In genomic region chr5:101278011-101278687, GRCh38 we compare ENCODE assay signal across 23 cellular contexts.
DNase-seq lines count a peak whose midpoint lies in the region; ATAC-seq and TF ChIP-seq lines count a peak whose summit lies in the region.
"Had no signal": no experiment of that assay in that cellular context is flagged by ENCODE, and none has a peak within 500 bp of the region (broad histone marks: within the 10 kb centered on the region; RNA-seq: fewer than 3 reads in every experiment).

No MANE protein-coding gene starts in this region.

- H3K9me3 ChIP-seq in RWPE2 (ENCODE audit: severe bottlenecking): no peaks in the 10 kb centered on the region
- H3K9me3 ChIP-seq: ascending aorta, esophagus muscularis mucosa, SK-N-SH, transverse colon had no signal

- peak; percentile 99 for ATAC-seq in RWPE2 (ENCODE audit: low read depth)
- ATAC-seq in HG02973 (IDR thresholded peaks at IDR 0.05; ENCODE audit: unreplicated experiment): no peak
- ATAC-seq: heart right ventricle had no signal

- H3K36me3 ChIP-seq in RWPE2 (ENCODE audit: low read depth): no peaks in the 10 kb centered on the region
- H3K36me3 ChIP-seq: ascending aorta, esophagus muscularis mucosa, heart right ventricle, transverse colon had no signal

- CTCF ChIA-PET in HEK293T (lab: Yijun Ruan, JAX): no interaction called here

- H3K27me3 ChIP-seq in RWPE2 (ENCODE audit: insufficient read depth, poor library complexity, severe bottlenecking): no peaks in the 10 kb centered on the region
- H3K27me3 ChIP-seq: ascending aorta, esophagus muscularis mucosa, heart right ventricle, transverse colon had no signal

- H3K4me1 ChIP-seq in RWPE2 (ENCODE audit: insufficient read depth, poor library complexity, severe bottlenecking): peaks cover 10% of the 10 kb centered on the region
- H3K4me1 ChIP-seq: ascending aorta, esophagus muscularis mucosa, heart right ventricle, transverse colon had no signal

- no peak overlapping the region for H3K27ac ChIP-seq in RWPE2 (ENCODE audit: poor library complexity, severe bottlenecking)
- H3K27ac ChIP-seq: 22Rv1, ascending aorta, C4-2B, esophagus muscularis mucosa, heart right ventricle, transverse colon had no signal

- no peak for TF ChIP-seq CTCF in RWPE2 (IDR thresholded peaks at IDR 0.05; ENCODE audit: poor library complexity, severe bottlenecking)

- H3K4me3 ChIP-seq in RWPE2 (ENCODE audit: severe bottlenecking): no peak overlapping the region
- H3K4me3 ChIP-seq: ascending aorta, esophagus muscularis mucosa, heart right ventricle, transverse colon had no signal

- DNase-seq in DMS53 (lab: John Stamatoyannopoulos, UW) (peak; percentile 25), DMS53 treated with DMSO at 0.1 percent for 48 hours (lab: John Stamatoyannopoulos, UW; ENCODE audit: unreplicated experiment) (no peak), RWPE2 (ENCODE audit: low spot score) (no peak), fibroblast of peridontal ligament (ENCODE audit: extremely low read depth) (peak; percentile 2), stromal cell of bone marrow (ENCODE audit: low read depth) (peak; percentile 1), HEK293T (ENCODE audit: extremely low spot score) (no peak), islet precursor cell (no peak)
- DNase-seq: activated CD4-positive, alpha-beta T cell treated with anti-CD3 and anti-CD28 coated beads for 4 hours; activated naive CD4-positive, alpha-beta T cell treated with Interleukin-2 at 50 U/mL for 16 hours; heart right ventricle; kidney; midbrain; MM.1S; NCI-H1694; SK-N-SH; stimulated activated CD4-positive, alpha-beta T cell treated with anti-CD3 and anti-CD28 coated beads, Interleukin-15, amount 100 ng/mL, for 24 hours; stimulated activated naive CD4-positive, alpha-beta T cell; transverse colon had no signal

- POLR2A ChIA-PET in HEK293T (lab: Yijun Ruan, JAX): no interaction called here

TF ChIP-seq in HEK293T, 16 proteins besides CTCF, POLR2A, EP300 and RAD21:
- TF ChIP-seq HDGF (IDR thresholded peaks at IDR 0.05; ENCODE audit: borderline replicate concordance) (no peak), FOXK2 (IDR thresholded peaks at IDR 0.05) (no peak), NFRKB (IDR thresholded peaks at IDR 0.05) (no peak), FOXA1 (IDR thresholded peaks at IDR 0.05) (no peak), ARNT (IDR thresholded peaks at IDR 0.05) (no peak), SUZ12 (IDR thresholded peaks at IDR 0.05) (no peak), SP1 (IDR thresholded peaks at IDR 0.05) (no peak), BHLHE40 (IDR thresholded peaks at IDR 0.05; ENCODE audit: borderline replicate concordance) (no peak), TARDBP (IDR thresholded peaks at IDR 0.05) (no peak), L3MBTL2 (conservative IDR thresholded peaks at IDR 0.05) (no peak), FOXM1 (IDR thresholded peaks at IDR 0.05; ENCODE audit: borderline replicate concordance) (no peak), ELF4 (IDR thresholded peaks at IDR 0.05) (no peak), CTBP1 (IDR thresholded peaks at IDR 0.05; ENCODE audit: borderline replicate concordance) (no peak), LEF1 (IDR thresholded peaks at IDR 0.05; ENCODE audit: borderline replicate concordance) (no peak), PKNOX1 (IDR thresholded peaks at IDR 0.05) (no peak)

Comparison
In these comparisons a context has a peak if more than half of its experiments do, and no peak if none do; other contexts are left out.
1. DNase-seq: peak in DMS53 (single experiment), fibroblast of peridontal ligament (single experiment) and stromal cell of bone marrow (single experiment); none in DMS53 treated with DMSO at 0.1 percent for 48 hours (single experiment), RWPE2 (single experiment), HEK293T (single experiment) and islet precursor cell (single experiment).